In genomic region chr4:185582651-185583400, GRCh38 we compare ENCODE assay signal across 19 cellular contexts. TPM values are rescaled to one million over a fixed set of nuclear protein-coding genes. Genes with fewer than 3 reads are reported as not detected.
DNase-seq lines count a peak whose midpoint lies in the region; TF ChIP-seq lines count a peak whose summit lies in the region.
"Had no signal": no experiment of that assay in that cellular context is flagged by ENCODE, and none has a peak within 500 bp of the region (broad histone marks: within the 10 kb centered on the region; RNA-seq: fewer than 3 reads in every experiment).

No MANE protein-coding gene starts in this region.

- H3K4me1 ChIP-seq in mammary epithelial cell (ENCODE audit: insufficient read depth, low read length) (no peaks in the 10 kb centered on the region), mesendoderm (ENCODE audit: control insufficient read depth, low read depth, low read length) (no peaks in the 10 kb centered on the region), skeletal muscle tissue (ENCODE audit: control insufficient read depth in 3 of 3, insufficient read depth in 3 of 3, low read length in 3 of 3) (peaks cover 2 to 19% (median 12%) of the 10 kb centered on the region in 3 donors)
- H3K4me1 ChIP-seq: BLaER1 had no signal

- no peak overlapping the region for H3K23ac ChIP-seq in mesendoderm (ENCODE audit: low read length)

- in situ Hi-C loops in mammary epithelial cell (cut with MboI; ENCODE audit: low sequenced_read_pairs in 2 of 2) = loop anchor here (10.0 to 25.0 kb wide), 2 partner anchors 96 to 98 kb away; no protein-coding TSS in a partner anchor

- peak overlapping the region; percentile 28 for H2AFZ ChIP-seq in mammary epithelial cell (ENCODE audit: low read depth, low read length)

- dilution Hi-C loops in mammary epithelial cell (cut with HindIII; ENCODE audit: low sequenced_read_pairs) = no loop called here

- no peak overlapping the region for H4K5ac ChIP-seq in mesendoderm (ENCODE audit: low read length)

- H3K9ac ChIP-seq in mammary epithelial cell (ENCODE audit: insufficient read depth, low read length) = no peak overlapping the region
- H3K9ac ChIP-seq in mesendoderm (ENCODE audit: low read length) = no peak overlapping the region
- H3K9ac ChIP-seq in skeletal muscle tissue (ENCODE audit: low read depth in 1 of 3, low read length in 3 of 3) = peak overlapping the region; percentile 37 to 61 (median 52)
- H3K9ac ChIP-seq: BLaER1 had no signal

- H4K8ac ChIP-seq in mesendoderm (ENCODE audit: low read depth, low read length) = no peak overlapping the region

- H3K79me1 ChIP-seq in mesendoderm (ENCODE audit: low read length) = no peaks in the 10 kb centered on the region

- H3K4me1 Mint-ChIP-seq in MCF 10A (ENCODE audit: insufficient read depth, unreplicated experiment) = no peaks in the 10 kb centered on the region

- H2BK5ac ChIP-seq in mesendoderm (ENCODE audit: low read length) = no peak overlapping the region

- 59% methylated on average over 7 of the region's 7 CpGs for WGBS in mammary epithelial cell (ENCODE audit: low coverage, missing lambda C conversion rate)
- no CpG with 5 or more reads among the region's 7 CpGs for WGBS in mesendoderm (ENCODE audit: extremely low coverage, insufficient coverage, low lambda C conversion rate)

- H3K36me3 Mint-ChIP-seq in MCF 10A (ENCODE audit: insufficient read depth, unreplicated experiment) = peaks cover 13% of the 10 kb centered on the region

- no peaks in the 10 kb centered on the region for H3K9me3 Mint-ChIP-seq in MCF 10A (ENCODE audit: unreplicated experiment)

- no peak overlapping the region for H3K18ac ChIP-seq in mesendoderm (ENCODE audit: low read length)

- H3K4me3 ChIP-seq in mammary epithelial cell (replicated peaks in 1 of 3; ENCODE audit: insufficient read depth in 1 of 3, low read depth in 2 of 3, low read length in 3 of 3) (no peak overlapping the region), epithelial cell of esophagus (ENCODE audit: low read length) (no peak overlapping the region), mesendoderm (ENCODE audit: low read length) (no peak overlapping the region), skeletal muscle tissue (ENCODE audit: low read length in 3 of 3) (peak overlapping the region in 1 of 3 donors; percentile 46)
- H3K4me3 ChIP-seq: BLaER1 had no signal

- no peak overlapping the region for H3K27ac Mint-ChIP-seq in MCF 10A (ENCODE audit: low read depth, unreplicated experiment)

- peak overlapping the region; percentile 62 for H2BK15ac ChIP-seq in mesendoderm (replicated peaks; ENCODE audit: low read depth)

- H4K20me1 ChIP-seq in mammary epithelial cell (ENCODE audit: insufficient read depth, low read length) = no peaks in the 10 kb centered on the region
- H4K20me1 ChIP-seq: BLaER1 had no signal

- no peak overlapping the region for H3K56ac ChIP-seq in mesendoderm (ENCODE audit: low read length)

- no peak overlapping the region for H3K27ac ChIP-seq in mammary epithelial cell (ENCODE audit: insufficient read depth, low read depth, low read length)
- no peak overlapping the region for H3K27ac ChIP-seq in mesendoderm (ENCODE audit: low read depth, low read length)
- H3K27ac ChIP-seq in skeletal muscle tissue (ENCODE audit: low read depth, low read length) = peak overlapping the region; percentile 90
- H3K27ac ChIP-seq: 22Rv1, BLaER1 had no signal

- H3K79me2 ChIP-seq in mammary epithelial cell (ENCODE audit: insufficient read depth, low read length) = no peaks in the 10 kb centered on the region
- no peaks in the 10 kb centered on the region for H3K79me2 ChIP-seq in mesendoderm (ENCODE audit: control insufficient read depth, insufficient read depth, low read length)

- intact Hi-C loops in mammary epithelial cell (cut with micrococcal nuclease) (no loop called here), MCF 10A (cut with micrococcal nuclease) (no loop called here)

- H3K9me3 ChIP-seq in mammary epithelial cell (replicated peaks; ENCODE audit: insufficient read depth, low read length) = no peaks in the 10 kb centered on the region
- H3K9me3 ChIP-seq in skeletal muscle tissue (ENCODE audit: control insufficient read depth in 3 of 3, low read length in 3 of 3) = no peaks in the 10 kb centered on the region
- H3K9me3 ChIP-seq: BLaER1 had no signal

- H3K36me3 ChIP-seq in mammary epithelial cell (ENCODE audit: insufficient read depth, low read length) (no peaks in the 10 kb centered on the region), mesendoderm (ENCODE audit: control insufficient read depth, insufficient read depth, low read length) (no peaks in the 10 kb centered on the region), skeletal muscle tissue (ENCODE audit: control insufficient read depth in 3 of 3, insufficient read depth in 3 of 3, low read length in 3 of 3) (no peaks in the 10 kb centered on the region)
- H3K36me3 ChIP-seq: BLaER1 had no signal

- H3K4me2 ChIP-seq in mammary epithelial cell (ENCODE audit: insufficient read depth, low read depth, low read length) (no peak overlapping the region), mesendoderm (ENCODE audit: low read length) (no peak overlapping the region)
- H3K4me2 ChIP-seq: BLaER1 had no signal

- CTCF ChIA-PET in mammary epithelial cell (lab: Charles Lee; ENCODE audit: low non-redundant PET) (no interaction called here), MCF 10A (lab: Yijun Ruan, JAX) (interaction anchor here (0.6 to 2.2 kb wide), 4 partner anchors 15 to 1588 kb away, joined by 3 to 14 read pairs (median 4); no protein-coding TSS in a partner anchor)

- no peak overlapping the region for H2AK5ac ChIP-seq in mesendoderm (ENCODE audit: low read length)

- no peak for TF ChIP-seq CTCF in mammary epithelial cell (conservative IDR thresholded peaks at IDR 0.05 in 1 of 2, IDR thresholded peaks at IDR 0.05 in 1 of 2; ENCODE audit: extremely low read depth in 1 of 2, insufficient read depth in 1 of 2, low read depth in 1 of 2, low read length in 2 of 2)
- TF ChIP-seq CTCF in MCF 10A (IDR thresholded peaks at IDR 0.05; ENCODE audit: unreplicated experiment) = no peak
- TF ChIP-seq CTCF in epithelial cell of esophagus (IDR thresholded peaks at IDR 0.05; ENCODE audit: insufficient read depth, low read depth, low read length, missing control alignments) = no peak

- H2BK120ac ChIP-seq in mesendoderm (ENCODE audit: low read depth, low read length) = no peak overlapping the region

- no peaks in the 10 kb centered on the region for H3K27me3 ChIP-seq in mammary epithelial cell (ENCODE audit: insufficient read depth, low read length)
- H3K27me3 ChIP-seq in mesendoderm (ENCODE audit: insufficient read depth, low read length, poor library complexity) = no peaks in the 10 kb centered on the region
- H3K27me3 ChIP-seq in skeletal muscle tissue (ENCODE audit: control insufficient read depth in 3 of 3, insufficient read depth in 3 of 3, low read length in 3 of 3) = no peaks in the 10 kb centered on the region
- H3K27me3 ChIP-seq: BLaER1 had no signal

- no TSS peak for BruUV-seq in mammary epithelial cell (replicated peaks; lab: Mats Ljungman, UMichigan)
- no TSS peak for BruUV-seq in MCF 10A (replicated peaks; lab: Mats Ljungman, UMichigan)

- DNase-seq in mammary epithelial cell = no peak
- no peak for DNase-seq in MCF 10A (ENCODE audit: unreplicated experiment)
- peak; percentile 15 for DNase-seq in epithelial cell of esophagus (ENCODE audit: low read depth)
- DNase-seq in mesendoderm = no peak
- no peak for DNase-seq in SHP77 treated with DMSO at 0.1 percent for 48 hours (lab: John Stamatoyannopoulos, UW)
- no peak for DNase-seq in NCI-H345 (lab: John Stamatoyannopoulos, UW)
- no peak for DNase-seq in germinal center (ENCODE audit: low spot score)
- DNase-seq: H7, IMR-90, MV-4-11, NCI-H146, NCI-H2081 treated with DMSO at 0.1 percent for 48 hours, NCI-H2227 treated with DMSO at 0.1 percent for 48 hours, NCI-H526 treated with DMSO at 0.1 percent for 48 hours, OCI-M1, RPMI8226 had no signal

- H3K4ac ChIP-seq in mesendoderm (ENCODE audit: low read depth, low read length) = no peak overlapping the region

- H3K27me3 Mint-ChIP-seq in MCF 10A (ENCODE audit: insufficient read depth, unreplicated experiment) = no peaks in the 10 kb centered on the region

- POLR2A ChIA-PET in MCF 10A (lab: Yijun Ruan, JAX) = no interaction called here

- H3K4me3 Mint-ChIP-seq in MCF 10A (ENCODE audit: unreplicated experiment) = no peak overlapping the region

RNA-seq across cellular contexts. Expression of gene PDLIM3, which starts 47.5 kb away (rescaled TPM):
- total RNA-seq in mammary epithelial cell = 1 to 10 TPM in 1 of 2 donors, under 1 TPM in 1; 0.24 to 9.0 TPM
- 3.7 TPM for polyA plus RNA-seq in mammary epithelial cell
- polyA minus RNA-seq in mammary epithelial cell = 1.8 TPM
- total RNA-seq in MCF 10A (2022) = 0.22 and 0.30 TPM in 2 replicates
- 3.4 TPM for polyA plus RNA-seq in mesendoderm (2013, experiment 1 of 2)
- 3.4 TPM for polyA plus RNA-seq in mesendoderm (2013, experiment 2 of 2)
- total RNA-seq in skeletal muscle tissue = 415 TPM

Comparison
In these comparisons a context has a peak if more than half of its experiments do, and no peak if none do; other contexts are left out.
1. H3K9ac ChIP-seq: peak in skeletal muscle tissue (3 of 3); none in mammary epithelial cell (single experiment) and mesendoderm (single experiment).
2. RNA of gene PDLIM3, which starts 47.5 kb away (total RNA-seq): 415 TPM in skeletal muscle tissue (single experiment); 0.24 to 9.0 TPM in mammary epithelial cell and 0.22 to 0.30 TPM in MCF 10A; every median in the first group is over 10 times any median in the second.